1 cellular context compared by ENCODE assay signal in the genomic region with DNA sequence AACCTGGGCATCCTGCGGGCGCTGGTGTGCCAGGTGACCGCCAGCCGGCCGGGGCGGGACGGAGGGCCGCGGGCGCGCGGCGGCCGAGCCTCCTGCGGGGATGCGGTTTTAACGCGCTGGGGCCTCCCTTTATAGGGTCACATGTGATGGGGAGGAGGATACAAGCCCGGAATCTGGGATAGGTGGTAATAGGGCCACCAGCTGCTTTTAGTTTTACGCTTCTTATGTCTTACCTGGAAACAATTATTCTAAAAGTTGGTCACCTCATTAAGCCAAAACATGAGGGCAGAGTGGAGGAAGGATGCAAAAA.
A peak's percentile ranks its signal among the peaks of the same experiment; 100 is the strongest.
TF ChIP-seq lines count a peak whose summit lies in the region.

No MANE protein-coding gene starts in this region.

TF ChIP-seq in H1, 55 proteins besides CTCF, POLR2A, EP300 and RAD21 (continued from another document):
- TF ChIP-seq YY1 (IDR thresholded peaks at IDR 0.05; ENCODE audit: low read depth, low read length) (0 out of 2 replicates have a peak, but pooled peaks have one; percentile 12), GABPA (IDR thresholded peaks at IDR 0.05; ENCODE audit: borderline replicate concordance, insufficient read depth, low read length) (0 out of 2 replicates have a peak, but pooled peaks have one; percentile 14), RFX5 (IDR thresholded peaks at IDR 0.05; ENCODE audit: borderline replicate concordance, low read depth, low read length) (no peak), USF2 (IDR thresholded peaks at IDR 0.05; ENCODE audit: low read length) (0 out of 2 replicates have a peak, but pooled peaks have one; percentile 27)
